24 cellular contexts compared by ENCODE assay signal in the genomic region with DNA sequence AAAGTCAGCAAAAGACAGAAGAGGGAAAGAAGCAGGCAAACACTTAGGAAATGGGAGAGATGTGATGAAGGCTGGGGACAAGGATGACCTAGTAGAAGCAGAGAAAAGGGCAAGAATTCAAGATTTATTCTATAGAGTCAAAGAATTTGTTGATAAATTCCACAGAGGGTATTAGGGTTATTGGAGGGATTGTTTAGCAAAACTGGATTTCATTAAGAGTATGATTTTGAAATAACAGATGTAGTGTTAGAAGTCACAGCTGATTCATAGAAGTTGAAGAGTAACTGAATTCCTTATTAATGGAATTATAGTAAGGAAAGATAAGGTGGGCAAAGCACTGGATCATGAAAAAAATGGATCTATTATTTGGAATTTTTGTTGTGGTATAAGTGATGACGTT.
"Had no signal": no experiment of that assay in that cellular context is flagged by ENCODE, and none has a peak within 500 bp of the region (broad histone marks: within the 10 kb centered on the region; RNA-seq: fewer than 3 reads in every experiment).

No MANE protein-coding gene starts in this region.

- H3K4me1 ChIP-seq: parathyroid adenoma, tibial nerve had no signal

- H3K27me3 ChIP-seq: tibial nerve had no signal

- DNase-seq: activated CD4-positive, alpha-beta memory T cell treated with anti-CD3 and anti-CD28 coated beads for 36 hours; activated CD4-positive, alpha-beta T cell treated with anti-CD3 and anti-CD28 coated beads for 4 hours; activated CD8-positive, alpha-beta memory T cell treated with anti-CD3 and anti-CD28 coated beads, Interleukin-2, amount 50 U/mL, for 4 hours; activated effector memory CD4-positive, alpha-beta T cell treated with anti-CD3 and anti-CD28 coated beads, Interleukin-2, amount 50 U/mL, for 16 hours; activated naive CD4-positive, alpha-beta T cell treated with anti-CD3 and anti-CD28 coated beads for 36 hours; activated T-cell treated with anti-CD3 and anti-CD28 coated beads, Interleukin-2, amount 50 U/mL, for 1 hour; amygdala; caudate nucleus; endodermal cell; left ventricle myocardium inferior; naive B cell; occipital lobe; right cardiac atrium; stimulated activated CD4-positive, alpha-beta T cell treated with anti-CD3 and anti-CD28 coated beads, Interleukin-15, amount 100 ng/mL, for 24 hours; stimulated activated CD4-positive, alpha-beta T cell treated with anti-CD3 and anti-CD28 coated beads, Interleukin-2, amount 100 ng/mL, for 24 hours; stimulated activated naive CD4-positive, alpha-beta T cell treated with Interleukin-2 at 50 U/mL for 16 hours; T-helper 1 cell had no signal

- H3K4me3 ChIP-seq: left ventricle myocardium inferior, lung, tibial nerve had no signal

- H3K79me2 ChIP-seq: parathyroid adenoma had no signal

- ATAC-seq: esophagus mucosa, right cardiac atrium had no signal

- H3K4me1 Mint-ChIP-seq: endodermal cell, mesothelial cell of epicardium, neural crest cell had no signal

- H3K27me3 Mint-ChIP-seq: activated CD4-positive, alpha-beta memory T cell treated with anti-CD3 and anti-CD28 coated beads for 36 hours; naive B cell had no signal

- H2AFZ ChIP-seq: parathyroid adenoma had no signal

- H3K9me3 ChIP-seq: left ventricle myocardium inferior, tibial nerve had no signal

- H3K4me3 Mint-ChIP-seq: activated CD4-positive, alpha-beta memory T cell treated with anti-CD3 and anti-CD28 coated beads for 36 hours; activated naive CD4-positive, alpha-beta T cell treated with anti-CD3 and anti-CD28 coated beads for 36 hours; activated T-helper 1 cell treated with anti-CD3 and anti-CD28 coated beads, Interleukin-12 subunit alpha, Interleukin-12 subunit beta, Interleukin-2, Interleukin-4 antibody, amounts not matched to agents 30 ng/mL and 10 ng/mL and 1 ng/mL, durations not matched to agents 14 hours and 24 hours and 36 hours; endodermal cell; mesothelial cell of epicardium; naive B cell; neural crest cell had no signal

- H3K9me3 Mint-ChIP-seq: activated CD4-positive, alpha-beta memory T cell treated with anti-CD3 and anti-CD28 coated beads for 36 hours; activated naive CD4-positive, alpha-beta T cell treated with anti-CD3 and anti-CD28 coated beads for 36 hours; activated T-helper 1 cell treated with anti-CD3 and anti-CD28 coated beads, Interleukin-12 subunit alpha, Interleukin-12 subunit beta, Interleukin-2, Interleukin-4 antibody, amounts not matched to agents 30 ng/mL and 10 ng/mL and 1 ng/mL, durations not matched to agents 14 hours and 24 hours and 36 hours; endodermal cell; naive B cell had no signal

- H3K9ac ChIP-seq: parathyroid adenoma had no signal

- H3K27ac ChIP-seq: left ventricle myocardium inferior, parathyroid adenoma, tibial nerve had no signal

- H3K27ac Mint-ChIP-seq: activated CD4-positive, alpha-beta memory T cell treated with anti-CD3 and anti-CD28 coated beads for 36 hours; activated naive CD4-positive, alpha-beta T cell treated with anti-CD3 and anti-CD28 coated beads for 36 hours; activated T-helper 1 cell treated with anti-CD3 and anti-CD28 coated beads, Interleukin-12 subunit alpha, Interleukin-12 subunit beta, Interleukin-2, Interleukin-4 antibody, amounts not matched to agents 30 ng/mL and 10 ng/mL and 1 ng/mL, durations not matched to agents 14 hours and 24 hours and 36 hours; endodermal cell; mesothelial cell of epicardium had no signal
